Comparison of ENCODE assay signal across 19 cellular contexts in the genomic region with DNA sequence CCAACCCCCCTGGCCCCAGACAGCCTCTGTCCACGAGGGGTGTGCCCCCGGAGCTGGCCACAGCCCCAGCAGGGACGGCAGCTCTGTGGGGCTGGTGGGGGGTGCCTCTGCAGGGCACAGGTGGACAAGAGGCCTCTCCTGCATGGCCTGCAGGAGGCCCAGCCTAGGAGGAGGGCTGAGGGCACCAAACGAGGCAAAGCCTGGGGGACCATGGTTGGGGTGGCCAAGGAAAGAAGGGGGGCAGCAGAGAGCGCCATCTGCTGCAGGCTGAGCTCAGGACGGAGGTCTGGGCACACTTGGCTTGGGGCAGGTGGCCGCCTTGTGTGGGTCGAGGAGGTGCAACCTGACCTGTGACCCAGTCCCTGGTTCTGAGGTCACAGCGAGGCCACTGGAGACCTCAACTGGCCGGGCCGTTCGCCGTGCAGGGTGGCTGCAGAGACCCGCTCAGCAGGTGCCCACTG. TPM values are rescaled to one million over a fixed set of nuclear protein-coding genes. Genes with fewer than 3 reads are reported as not detected.
DNase-seq lines count a peak whose midpoint lies in the region; ATAC-seq and TF ChIP-seq lines count a peak whose summit lies in the region.
"Had no signal": no experiment of that assay in that cellular context is flagged by ENCODE, and none has a peak within 500 bp of the region (broad histone marks: within the 10 kb centered on the region; RNA-seq: fewer than 3 reads in every experiment).

No MANE protein-coding gene starts in this region.

- DNase-seq in left cardiac atrium (peak; percentile 16), right atrium auricular region (ENCODE audit: low spot score) (no peak), NT2/D1 (ENCODE audit: low read depth, low spot score) (no peak), OCI-M2 (lab: John Stamatoyannopoulos, UW; ENCODE audit: unreplicated experiment) (no peak), thyroid gland (no peak)
- DNase-seq: activated CD8-positive, alpha-beta memory T cell treated with anti-CD3 and anti-CD28 coated beads for 24 hours; C1 segment of cervical spinal cord; foreskin keratinocyte; NCI-H1930; NCI-H446; NK-92 treated with Interleukin-12 subunit alpha and Interleukin-12 subunit beta, amount 100 ng/mL, for 24 hours; stimulated activated CD4-positive, alpha-beta T cell treated with anti-CD3 and anti-CD28 coated beads, Interleukin-12 subunit alpha, Interleukin-12 subunit beta, amount 100 ng/mL, for 4 hours; T-helper 17 cell had no signal

- TF ChIP-seq POLR2A in thyroid gland (IDR thresholded peaks at IDR 0.05), result no peak

- H3K36me3 ChIP-seq in right atrium auricular region (no peaks in the 10 kb centered on the region), NT2/D1 (ENCODE audit: insufficient read depth, insufficient read length, low read length) (no peaks in the 10 kb centered on the region), thyroid gland (no peaks in the 10 kb centered on the region)
- H3K36me3 ChIP-seq: thoracic aorta had no signal

- H3K4me3 Mint-ChIP-seq in dendritic cell treated with granulocyte-macrophage colony-stimulating factor and Interleukin-4, amounts not matched to agents 40 ng/mL and 50 ng/mL, for 4 days, result no peak overlapping the region
- H3K4me3 Mint-ChIP-seq: neural crest cell, T-helper 17 cell had no signal

- H3K4me1 Mint-ChIP-seq in dendritic cell treated with granulocyte-macrophage colony-stimulating factor and Interleukin-4, amounts not matched to agents 40 ng/mL and 50 ng/mL, for 4 days (ENCODE audit: low read depth), result peaks cover 92% of the 10 kb centered on the region

- peak overlapping the region; percentile 7 for H3K9ac ChIP-seq in NT2/D1 (ENCODE audit: insufficient read length, low read depth)

- intact Hi-C loops in left cardiac atrium (cut with DNase I) (loop anchor here (10.0 kb wide), 2 partner anchors 48 to 148 kb away; a partner anchor contains a TSS), thyroid gland (cut with DNase I) (no loop called here)
- intact Hi-C loops in dendritic cell treated with granulocyte-macrophage colony-stimulating factor and Interleukin-4, amounts not matched to agents 40 ng/mL and 50 ng/mL, for 4 days (cut with micrococcal nuclease), result no loop called here

- ATAC-seq in left cardiac atrium (no peak), HG03045 (IDR thresholded peaks at IDR 0.05; ENCODE audit: unreplicated experiment) (no peak), GM19328 (IDR thresholded peaks at IDR 0.05; ENCODE audit: unreplicated experiment) (no peak)
- ATAC-seq: activated naive CD4-positive, alpha-beta T cell treated with anti-CD3 and anti-CD28 coated beads, Interleukin-2, amount 50 U/mL, for 72 hours; foreskin keratinocyte; T-helper 17 cell had no signal

- no peaks in the 10 kb centered on the region for H3K9me3 Mint-ChIP-seq in dendritic cell treated with granulocyte-macrophage colony-stimulating factor and Interleukin-4, amounts not matched to agents 40 ng/mL and 50 ng/mL, for 4 days
- H3K9me3 Mint-ChIP-seq: activated naive CD4-positive, alpha-beta T cell treated with anti-CD3 and anti-CD28 coated beads, Interleukin-2, amount 50 U/mL, for 72 hours; neural crest cell had no signal

- H3K27me3 ChIP-seq in right atrium auricular region, result no peaks in the 10 kb centered on the region
- H3K27me3 ChIP-seq in NT2/D1 (ENCODE audit: insufficient read depth, insufficient read length), result no peaks in the 10 kb centered on the region
- no peaks in the 10 kb centered on the region for H3K27me3 ChIP-seq in thyroid gland
- H3K27me3 ChIP-seq: foreskin keratinocyte had no signal

- H3K4me3 ChIP-seq in right atrium auricular region, result no peak overlapping the region
- H3K4me3 ChIP-seq in NT2/D1 (ENCODE audit: insufficient read length, low read depth), result no peak overlapping the region
- H3K4me3 ChIP-seq in thyroid gland (replicated peaks in 1 of 3), result no peak overlapping the region
- H3K4me3 ChIP-seq: thoracic aorta had no signal

- H3K27ac ChIP-seq in right atrium auricular region, result no peak overlapping the region
- H3K27ac ChIP-seq in thyroid gland, result no peak overlapping the region
- H3K27ac ChIP-seq: foreskin keratinocyte, thoracic aorta had no signal

- H3K27ac Mint-ChIP-seq in dendritic cell treated with granulocyte-macrophage colony-stimulating factor and Interleukin-4, amounts not matched to agents 40 ng/mL and 50 ng/mL, for 4 days, result peak overlapping the region; percentile 87
- H3K27ac Mint-ChIP-seq: activated naive CD4-positive, alpha-beta T cell treated with anti-CD3 and anti-CD28 coated beads, Interleukin-2, amount 50 U/mL, for 72 hours; T-helper 17 cell had no signal

- WGBS in thyroid gland, 2 donors, result 83 to 85% methylated on average over 6 to 10 of the region's 14 CpGs

- no peak for TF ChIP-seq CTCF in right atrium auricular region (IDR thresholded peaks at IDR 0.05)
- no peak for TF ChIP-seq CTCF in thyroid gland (IDR thresholded peaks at IDR 0.05)

- H3K27me3 Mint-ChIP-seq in dendritic cell treated with granulocyte-macrophage colony-stimulating factor and Interleukin-4, amounts not matched to agents 40 ng/mL and 50 ng/mL, for 4 days, result peaks cover 7% of the 10 kb centered on the region
- H3K27me3 Mint-ChIP-seq: T-helper 17 cell had no signal

- H3K9me3 ChIP-seq in right atrium auricular region, result peaks cover 0 to 6% of the 10 kb centered on the region in 2 donors
- H3K9me3 ChIP-seq in NT2/D1 (ENCODE audit: insufficient read depth, low read length), result 0 out of 2 replicates have a peak, but pooled peaks cover 5% of the 10 kb centered on the region
- H3K9me3 ChIP-seq in thyroid gland, result no peaks in the 10 kb centered on the region
- H3K9me3 ChIP-seq: thoracic aorta had no signal

- H3K36me3 Mint-ChIP-seq in dendritic cell treated with granulocyte-macrophage colony-stimulating factor and Interleukin-4, amounts not matched to agents 40 ng/mL and 50 ng/mL, for 4 days (ENCODE audit: low read depth), result no peaks in the 10 kb centered on the region

- peaks cover 0 to 7% of the 10 kb centered on the region in 2 donors for H3K4me1 ChIP-seq in right atrium auricular region
- peaks cover 49% of the 10 kb centered on the region for H3K4me1 ChIP-seq in NT2/D1 (ENCODE audit: insufficient read depth, insufficient read length)
- peaks cover 0 to 4% of the 10 kb centered on the region in 2 donors for H3K4me1 ChIP-seq in thyroid gland

RNA-seq across cellular contexts. Expression of a gene that starts 27.3 kb away (rescaled TPM):
- total RNA-seq in left cardiac atrium (10 to 100 TPM; 10.6 to 14.9 TPM), right atrium auricular region (1 to 10 TPM; 5.7 to 10.0 TPM), thyroid gland (10 to 100 TPM; 11.0 to 20.1 (median 18.7) TPM)

RNA-seq across cellular contexts. Expression of a gene that starts 40.5 kb away (rescaled TPM):
- total RNA-seq in left cardiac atrium (10 to 100 TPM; 33.0 to 40.2 TPM), right atrium auricular region (1 to 10 TPM; 8.3 to 8.4 TPM), thyroid gland (10 to 100 TPM in 3 of 4 donors, 1 to 10 TPM in 1; 9.1 to 32.4 (median 14.5) TPM)

RNA-seq across cellular contexts. Expression of a gene that starts 48.4 kb away (rescaled TPM):
- total RNA-seq in left cardiac atrium (10 to 100 TPM; 65.1 to 69.4 TPM), right atrium auricular region (10 to 100 TPM; 41.3 to 42.5 TPM), thyroid gland (10 to 100 TPM; 40.6 to 80.5 (median 65.3) TPM)

Comparison
In these comparisons a context has a peak if more than half of its experiments do, and no peak if none do; other contexts are left out.
1. intact Hi-C loops: an anchor here in left cardiac atrium (10.0 kb wide); none called in dendritic cell treated with granulocyte-macrophage colony-stimulating factor and Interleukin-4, amounts not matched to agents 40 ng/mL and 50 ng/mL, for 4 days and thyroid gland.